Comparison of ENCODE assay signal across 24 cellular contexts in the genomic region with DNA sequence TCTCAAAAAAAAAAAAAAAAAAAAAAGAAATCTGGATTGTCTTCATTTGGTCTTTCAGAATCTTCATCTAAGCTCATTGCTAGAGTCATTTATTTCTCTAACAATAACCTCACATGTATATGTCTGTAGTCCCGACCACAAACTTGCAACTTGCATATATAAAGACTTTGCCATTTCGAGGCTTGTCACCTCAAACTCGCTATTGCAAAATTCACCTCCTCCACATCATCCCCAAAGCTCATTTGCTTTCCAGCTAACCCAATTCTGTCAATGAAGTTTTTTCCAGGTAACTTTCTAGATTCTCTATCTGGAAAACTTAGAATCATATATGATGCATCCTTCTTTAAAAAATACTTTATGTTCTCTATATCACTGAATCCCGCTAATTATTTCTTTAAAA.
"Had no signal": no experiment of that assay in that cellular context is flagged by ENCODE, and none has a peak within 500 bp of the region (broad histone marks: within the 10 kb centered on the region; RNA-seq: fewer than 3 reads in every experiment).

No MANE protein-coding gene starts in this region.

- H3K9me3 ChIP-seq: colonic mucosa, esophagus muscularis mucosa, esophagus squamous epithelium, gastrocnemius medialis, gastroesophageal sphincter, heart left ventricle, heart right ventricle had no signal

- H3K4me1 ChIP-seq: colonic mucosa, esophagus muscularis mucosa, esophagus squamous epithelium, foreskin keratinocyte, gastrocnemius medialis, gastroesophageal sphincter, heart left ventricle, heart right ventricle had no signal

- FAIRE-seq: endothelial cell of umbilical vein had no signal

- ATAC-seq: effector memory CD8-positive, alpha-beta T cell; esophagus mucosa; foreskin keratinocyte; gastrocnemius medialis; gastroesophageal sphincter; heart left ventricle; heart right ventricle had no signal

- H3K4me3 ChIP-seq: colonic mucosa, coronary artery, dorsolateral prefrontal cortex, esophagus muscularis mucosa, esophagus squamous epithelium, gastrocnemius medialis, gastroesophageal sphincter, heart left ventricle, heart right ventricle had no signal

- DNase-seq: colonic mucosa; cortex of kidney; dermis blood vessel endothelial cell; dorsolateral prefrontal cortex; effector CD4-positive, alpha-beta T cell; effector CD8-positive, alpha-beta T cell; effector memory CD4-positive, alpha-beta T cell; effector memory CD8-positive, alpha-beta T cell; endodermal cell; erythroblast; esophagus squamous epithelium; foreskin fibroblast; foreskin keratinocyte; foreskin melanocyte; gastrocnemius medialis; glutamatergic neuron; heart left ventricle; heart right ventricle had no signal

- H3K27ac ChIP-seq: colonic mucosa, coronary artery, dorsolateral prefrontal cortex, epithelial cell of prostate, esophagus muscularis mucosa, esophagus squamous epithelium, foreskin keratinocyte, gastrocnemius medialis, gastroesophageal sphincter, heart left ventricle, heart right ventricle had no signal
